Comparison of ENCODE assay signal across 8 cellular contexts in genomic region chr16:17070882-17071592, GRCh38.
DNase-seq lines count a peak whose midpoint lies in the region; ATAC-seq and TF ChIP-seq lines count a peak whose summit lies in the region.

No MANE protein-coding gene starts in this region.

- H3K36me3 ChIP-seq in hepatocyte (replicated peaks; ENCODE audit: insufficient read depth, low read depth), result no peaks in the 10 kb centered on the region

- no peaks in the 10 kb centered on the region for H3K79me2 ChIP-seq in hepatocyte

- no peaks in the 10 kb centered on the region for H4K20me1 ChIP-seq in hepatocyte (ENCODE audit: insufficient read depth, poor library complexity, severe bottlenecking)

- H3K9me2 ChIP-seq in hepatocyte (replicated peaks; ENCODE audit: insufficient read depth), result no peaks in the 10 kb centered on the region

- H3K4me1 ChIP-seq in hepatocyte (ENCODE audit: insufficient read depth), result no peaks in the 10 kb centered on the region

- peak; percentile 84 for ATAC-seq in GM19328 (IDR thresholded peaks at IDR 0.05; ENCODE audit: unreplicated experiment)
- peak; percentile 78 for ATAC-seq in HG03097 (IDR thresholded peaks at IDR 0.05; ENCODE audit: low FRiP score, unreplicated experiment)

- DNase-seq in NCI-H526 treated with DMSO at 0.1 percent for 48 hours (lab: John Stamatoyannopoulos, UW) (peak; percentile 45), hepatocyte (ENCODE audit: low spot score) (peak; percentile 22), KG1 (lab: John Stamatoyannopoulos, UW) (no peak), SW 1271 (lab: John Stamatoyannopoulos, UW) (no peak)
- DNase-seq in activated CD8-positive, alpha-beta memory T cell treated with anti-CD3 and anti-CD28 coated beads, Interleukin-2, amount 50 U/mL, for 24 hours (ENCODE audit: extremely low read depth), result peak; percentile 60
- DNase-seq in stimulated activated CD4-positive, alpha-beta T cell treated with anti-CD3 and anti-CD28 coated beads, TNF-alpha, amount 100 ng/mL, for 1 hour (ENCODE audit: low read depth in 3 of 3, low spot score in 1 of 3), result peak; percentile 50 to 59 (median 54)

- TF ChIP-seq CTCF in hepatocyte (IDR thresholded peaks at IDR 0.05; ENCODE audit: poor library complexity), result no peak

- H2AFZ ChIP-seq in hepatocyte, result no peak overlapping the region

- H3K27me3 ChIP-seq in hepatocyte, result no peaks in the 10 kb centered on the region

- H3K27ac ChIP-seq in hepatocyte, result no peak overlapping the region

- peak overlapping the region; percentile 59 for H3K4me2 ChIP-seq in hepatocyte

- H3K9me3 ChIP-seq in hepatocyte (ENCODE audit: low read depth), result no peaks in the 10 kb centered on the region

- WGBS in hepatocyte (ENCODE audit: low lambda C conversion rate, missing lambda C conversion rate), result 45% methylated on average over 13 of the region's 16 CpGs

- H3K4me3 ChIP-seq in hepatocyte, result no peak overlapping the region

Comparison
In these comparisons a context has a peak if more than half of its experiments do, and no peak if none do; other contexts are left out.
1. DNase-seq: peak in NCI-H526 treated with DMSO at 0.1 percent for 48 hours (single experiment), activated CD8-positive, alpha-beta memory T cell treated with anti-CD3 and anti-CD28 coated beads, Interleukin-2, amount 50 U/mL, for 24 hours (single experiment), hepatocyte (single experiment) and stimulated activated CD4-positive, alpha-beta T cell treated with anti-CD3 and anti-CD28 coated beads, TNF-alpha, amount 100 ng/mL, for 1 hour (3 of 3); none in KG1 (single experiment) and SW 1271 (0 of 2).